Comparison of ENCODE assay signal across 1 cellular context in the genomic region with DNA sequence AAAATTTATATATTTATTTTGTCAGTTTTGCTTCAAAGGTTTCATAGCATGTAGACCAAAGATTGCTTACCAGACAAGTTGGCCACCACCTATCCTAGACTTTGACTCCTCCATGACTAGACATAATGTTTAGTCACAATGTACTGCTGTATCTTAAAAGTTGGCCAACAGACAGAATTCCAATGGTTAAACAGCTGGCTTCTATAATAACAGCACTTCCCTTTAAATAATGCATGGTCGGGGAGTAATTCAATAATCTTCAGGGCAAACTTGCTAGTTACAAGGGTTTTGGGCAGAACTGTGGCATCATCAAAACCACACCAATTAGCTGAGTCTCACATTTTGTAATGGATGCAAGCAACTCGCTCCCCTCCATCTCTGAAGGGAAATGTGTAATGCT.
TF ChIP-seq lines count a peak whose summit lies in the region.

No MANE protein-coding gene starts in this region.

TF ChIP-seq in IMR-90, 13 proteins besides CTCF, POLR2A, EP300 and RAD21:
- TF ChIP-seq RFX5 (IDR thresholded peaks at IDR 0.05; ENCODE audit: low read depth, low read length) (no peak), NFE2L2 (IDR thresholded peaks at IDR 0.05; ENCODE audit: low read depth, low read length) (peak; percentile 20; the same call in 1 of the 2 replicates), FOS (IDR thresholded peaks at IDR 0.05; ENCODE audit: low read depth, low read length) (no peak), MAZ (IDR thresholded peaks at IDR 0.05; ENCODE audit: borderline replicate concordance, low read depth, low read length) (no peak), BHLHE40 (IDR thresholded peaks at IDR 0.05; ENCODE audit: low read depth, low read length) (no peak)
- TF ChIP-seq, protein P1, sequence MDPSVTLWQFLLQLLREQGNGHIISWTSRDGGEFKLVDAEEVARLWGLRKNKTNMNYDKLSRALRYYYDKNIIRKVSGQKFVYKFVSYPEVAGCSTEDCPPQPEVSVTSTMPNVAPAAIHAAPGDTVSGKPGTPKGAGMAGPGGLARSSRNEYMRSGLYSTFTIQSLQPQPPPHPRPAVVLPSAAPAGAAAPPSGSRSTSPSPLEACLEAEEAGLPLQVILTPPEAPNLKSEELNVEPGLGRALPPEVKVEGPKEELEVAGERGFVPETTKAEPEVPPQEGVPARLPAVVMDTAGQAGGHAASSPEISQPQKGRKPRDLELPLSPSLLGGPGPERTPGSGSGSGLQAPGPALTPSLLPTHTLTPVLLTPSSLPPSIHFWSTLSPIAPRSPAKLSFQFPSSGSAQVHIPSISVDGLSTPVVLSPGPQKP (IDR thresholded peaks at IDR 0.05; ENCODE audit: borderline replicate concordance, low read depth, low read length), result no peak
